In genomic region chr3:72395654-72396415, GRCh38 we compare ENCODE assay signal across 16 cellular contexts.
"Had no signal": no experiment of that assay in that cellular context is flagged by ENCODE, and none has a peak within 500 bp of the region (broad histone marks: within the 10 kb centered on the region; RNA-seq: fewer than 3 reads in every experiment).

No MANE protein-coding gene starts in this region.

- H3K4me3 ChIP-seq: body of pancreas, heart left ventricle, skin epidermis, stomach, uterus had no signal

- H3K36me3 ChIP-seq: heart left ventricle, stomach, uterus had no signal

- H3K9me3 ChIP-seq: body of pancreas, heart left ventricle, stomach, uterus had no signal

- H3K27ac ChIP-seq: body of pancreas, heart left ventricle, parathyroid adenoma, skin epidermis, stomach, uterus, VCaP had no signal

- H3K4me3 Mint-ChIP-seq: activated naive CD4-positive, alpha-beta T cell treated with anti-CD3 and anti-CD28 coated beads, Interleukin-2, amount 10 ng/mL, durations not matched to agents 7 days and 5 days; central memory CD8-positive, alpha-beta T cell; effector memory CD8-positive, alpha-beta T cell had no signal

- H3K27me3 Mint-ChIP-seq: activated naive CD4-positive, alpha-beta T cell treated with anti-CD3 and anti-CD28 coated beads, Interleukin-2, amount 10 ng/mL, durations not matched to agents 7 days and 5 days; central memory CD8-positive, alpha-beta T cell; effector memory CD8-positive, alpha-beta T cell had no signal

- H3K9ac ChIP-seq: parathyroid adenoma had no signal

- H3K9me3 Mint-ChIP-seq: activated naive CD4-positive, alpha-beta T cell treated with anti-CD3 and anti-CD28 coated beads, Interleukin-2, amount 10 ng/mL, durations not matched to agents 7 days and 5 days; activated T-helper 2 cell treated with anti-CD3 and anti-CD28 coated beads, Interferon-gamma antibody, Interleukin-2, Interleukin-4, amounts not matched to agents 10 μg/mL and 5 μg/mL and 100 μg/mL, durations not matched to agents 14 hours and 24 hours and 36 hours; central memory CD8-positive, alpha-beta T cell; effector memory CD8-positive, alpha-beta T cell had no signal

- H3K27me3 ChIP-seq: body of pancreas, heart left ventricle, stomach, uterus had no signal

- H2AFZ ChIP-seq: parathyroid adenoma had no signal

- H3K27ac Mint-ChIP-seq: activated naive CD4-positive, alpha-beta T cell treated with anti-CD3 and anti-CD28 coated beads, Interleukin-2, amount 10 ng/mL, durations not matched to agents 7 days and 5 days; activated T-helper 2 cell treated with anti-CD3 and anti-CD28 coated beads, Interferon-gamma antibody, Interleukin-2, Interleukin-4, amounts not matched to agents 10 μg/mL and 5 μg/mL and 100 μg/mL, durations not matched to agents 14 hours and 24 hours and 36 hours had no signal

- ATAC-seq: body of pancreas; effector memory CD8-positive, alpha-beta T cell; heart left ventricle; left ventricle myocardium superior had no signal

- DNase-seq: activated CD4-positive, alpha-beta T cell treated with anti-CD3 and anti-CD28 coated beads for 4 hours; activated CD8-positive, alpha-beta memory T cell treated with anti-CD3 and anti-CD28 coated beads for 24 hours; activated naive CD4-positive, alpha-beta T cell treated with anti-CD3 and anti-CD28 coated beads, Interleukin-2, amount 10 ng/mL, durations not matched to agents 7 days and 5 days; body of pancreas; cortex of kidney; effector memory CD8-positive, alpha-beta T cell; heart left ventricle; left ventricle myocardium superior; stomach; T1000; uterus had no signal
